In genomic region chr5:139765409-139766217, GRCh38 we compare ENCODE assay signal across 8 cellular contexts. TPM values are rescaled to one million over a fixed set of nuclear protein-coding genes. Genes with fewer than 3 reads are reported as not detected.
DNase-seq lines count a peak whose midpoint lies in the region; ATAC-seq and TF ChIP-seq lines count a peak whose summit lies in the region.

No MANE protein-coding gene starts in this region.

- H3K27me3 ChIP-seq in CD4-positive, CD25-positive, alpha-beta regulatory T cell (ENCODE audit: control insufficient read depth, insufficient read depth, low read length): peaks cover 10% of the 10 kb centered on the region

- peak overlapping the region in 1 of 3 donors; percentile 45 for H3K27ac Mint-ChIP-seq in CD4-positive, CD25-positive, alpha-beta regulatory T cell
- H3K27ac Mint-ChIP-seq in natural killer cell: peak overlapping the region; percentile 51 to 92

- H3K9me3 ChIP-seq in CD4-positive, CD25-positive, alpha-beta regulatory T cell (ENCODE audit: control insufficient read depth in 2 of 2, low read length in 2 of 2): no peaks in the 10 kb centered on the region

- H3K4me3 Mint-ChIP-seq in CD4-positive, CD25-positive, alpha-beta regulatory T cell: peak overlapping the region; percentile 65 to 84 (median 74)
- peak overlapping the region; percentile 78 for H3K4me3 Mint-ChIP-seq in natural killer cell

- H3K4me3 ChIP-seq in CD4-positive, CD25-positive, alpha-beta regulatory T cell (ENCODE audit: low read depth, low read length): no peak overlapping the region
- peak overlapping the region; percentile 58 for H3K4me3 ChIP-seq in fibroblast of mammary gland (ENCODE audit: control insufficient read depth, low read depth, low read length)

- no peaks in the 10 kb centered on the region for H3K36me3 ChIP-seq in CD4-positive, CD25-positive, alpha-beta regulatory T cell (ENCODE audit: control insufficient read depth, insufficient read depth, low read length)

- H3K36me3 Mint-ChIP-seq in CD4-positive, CD25-positive, alpha-beta regulatory T cell: no peaks in the 10 kb centered on the region
- H3K36me3 Mint-ChIP-seq in natural killer cell: no peaks in the 10 kb centered on the region

- TF ChIP-seq CTCF in fibroblast of mammary gland (conservative IDR thresholded peaks at IDR 0.05; ENCODE audit: control insufficient read depth, insufficient read depth, low read depth, low read length) (peak; percentile 57), natural killer cell (IDR thresholded peaks at IDR 0.05) (peak; percentile 100)

- intact Hi-C loops in natural killer cell (cut with micrococcal nuclease): loop anchor here (1.0 to 5.0 kb wide), 3 partner anchors 18 to 188 kb away; no protein-coding TSS in a partner anchor

- H3K4me1 ChIP-seq in CD4-positive, CD25-positive, alpha-beta regulatory T cell (ENCODE audit: control insufficient read depth, insufficient read depth, low read length, poor library complexity, severe bottlenecking): peaks cover 18% of the 10 kb centered on the region

- H3K9me3 Mint-ChIP-seq in CD4-positive, CD25-positive, alpha-beta regulatory T cell: no peaks in the 10 kb centered on the region
- H3K9me3 Mint-ChIP-seq in natural killer cell: no peaks in the 10 kb centered on the region

- H3K27me3 Mint-ChIP-seq in CD4-positive, CD25-positive, alpha-beta regulatory T cell: peaks cover 38% of the 10 kb centered on the region
- peaks cover 0 to 6% of the 10 kb centered on the region in 2 donors for H3K27me3 Mint-ChIP-seq in natural killer cell (ENCODE audit: low read depth in 2 of 2)

- H3K27ac ChIP-seq in CD4-positive, CD25-positive, alpha-beta regulatory T cell (ENCODE audit: insufficient read depth, low read length, poor library complexity, severe bottlenecking): no peak overlapping the region

- peak; percentile 86 to 88 for ATAC-seq in CD4-positive, CD25-positive, alpha-beta regulatory T cell (ENCODE audit: low read depth in 2 of 2)
- ATAC-seq in GM19397 (IDR thresholded peaks at IDR 0.05; ENCODE audit: unreplicated experiment) (peak; percentile 72), HG03565 (IDR thresholded peaks at IDR 0.05; ENCODE audit: unreplicated experiment) (peak; percentile 67), natural killer cell (peak; percentile 86 to 93 (median 88))

- DNase-seq in CD4-positive, CD25-positive, alpha-beta regulatory T cell: peak; percentile 71 to 87 (median 83)
- DNase-seq in OCI-M2 (lab: John Stamatoyannopoulos, UW; ENCODE audit: unreplicated experiment) (peak; percentile 9), fibroblast of mammary gland (ENCODE audit: low read depth) (peak; percentile 60), natural killer cell (peak; percentile 86)
- peak; percentile 71 to 74 for DNase-seq in activated T-helper 1 cell treated with anti-CD3 and anti-CD28 coated beads, Interleukin-2, amount 50 U/mL, for 16 hours (ENCODE audit: low read depth in 1 of 2, low spot score in 1 of 2)
- DNase-seq in stimulated activated naive CD4-positive, alpha-beta T cell treated with Interleukin-2 at 50 U/mL for 16 hours (lab: John Stamatoyannopoulos, UW): peak; percentile 77

- peaks cover 0 to 16% (median 8%) of the 10 kb centered on the region in 4 donors for H3K4me1 Mint-ChIP-seq in CD4-positive, CD25-positive, alpha-beta regulatory T cell
- H3K4me1 Mint-ChIP-seq in natural killer cell: peaks cover 13 to 26% of the 10 kb centered on the region in 2 donors

RNA-seq across cellular contexts. Expression of gene PSD2, which starts 30.0 kb away (rescaled TPM):
- total RNA-seq in CD4-positive, CD25-positive, alpha-beta regulatory T cell: not detected
- not detected for polyA plus RNA-seq in CD4-positive, CD25-positive, alpha-beta regulatory T cell
- total RNA-seq in natural killer cell: 1 to 10 TPM; 1.3 to 2.5 (median 1.3) TPM

Comparison
In these comparisons a context has a peak if more than half of its experiments do, and no peak if none do; other contexts are left out.
1. DNase-seq: peak in every context shown above with its lines; median percentile 86 in natural killer cell; 83 in CD4-positive, CD25-positive, alpha-beta regulatory T cell; 77 in stimulated activated naive CD4-positive, alpha-beta T cell treated with Interleukin-2 at 50 U/mL for 16 hours; 72 in activated T-helper 1 cell treated with anti-CD3 and anti-CD28 coated beads, Interleukin-2, amount 50 U/mL, for 16 hours; 60 in fibroblast of mammary gland; 9 in OCI-M2.